Comparison of ENCODE assay signal across 16 cellular contexts in genomic region chr7:116561697-116562483, GRCh38. TPM values are rescaled to one million over a fixed set of nuclear protein-coding genes. Genes with fewer than 3 reads are reported as not detected.
DNase-seq lines count a peak whose midpoint lies in the region; ATAC-seq and TF ChIP-seq lines count a peak whose summit lies in the region.
"Had no signal": no experiment of that assay in that cellular context is flagged by ENCODE, and none has a peak within 500 bp of the region (broad histone marks: within the 10 kb centered on the region; RNA-seq: fewer than 3 reads in every experiment).

No MANE protein-coding gene starts in this region.

- H3K9ac ChIP-seq in PC-3 (ENCODE audit: low read length) = no peak overlapping the region

- ATAC-seq in CD4-positive, alpha-beta T cell (ENCODE audit: poor library complexity) = no peak
- ATAC-seq in PC-3 = no peak
- ATAC-seq in psoas muscle = peak in 3 of 4 donors; percentile 37 to 50 (median 40)

- H3K9me3 ChIP-seq in CD4-positive, alpha-beta T cell (ENCODE audit: control insufficient read depth, low read length) = no peaks in the 10 kb centered on the region
- H3K9me3 ChIP-seq in PC-3 (ENCODE audit: low read length) (no peaks in the 10 kb centered on the region), psoas muscle (no peaks in the 10 kb centered on the region), sigmoid colon (no peaks in the 10 kb centered on the region), hepatocyte (ENCODE audit: low read depth) (no peaks in the 10 kb centered on the region)

- H3F3A ChIP-seq in PC-3 (ENCODE audit: low read length, unreplicated experiment) = no peaks in the 10 kb centered on the region

- peak; percentile 28 for TF ChIP-seq CTCF in CD4-positive, alpha-beta T cell (IDR thresholded peaks at IDR 0.05)
- TF ChIP-seq CTCF in PC-3 (conservative IDR thresholded peaks at IDR 0.05; ENCODE audit: low read depth, low read length) (no peak), fibroblast of mammary gland (conservative IDR thresholded peaks at IDR 0.05; ENCODE audit: control insufficient read depth, insufficient read depth, low read depth, low read length) (no peak), psoas muscle (IDR thresholded peaks at IDR 0.05) (no peak), sigmoid colon (IDR thresholded peaks at IDR 0.05) (no peak), hepatocyte (IDR thresholded peaks at IDR 0.05; ENCODE audit: poor library complexity) (no peak)

- H3K36me3 Mint-ChIP-seq in CD4-positive, alpha-beta T cell (ENCODE audit: low read depth) = no peaks in the 10 kb centered on the region

- H3K4me3 Mint-ChIP-seq in CD4-positive, alpha-beta T cell = no peak overlapping the region
- H3K4me3 Mint-ChIP-seq: central memory CD8-positive, alpha-beta T cell had no signal

- no peak for TF ChIP-seq EP300 in sigmoid colon (IDR thresholded peaks at IDR 0.05)

- CTCF ChIA-PET in CD4-positive, alpha-beta T cell (lab: Charles Lee) = no interaction called here
- CTCF ChIA-PET in PC-3 (lab: Charles Lee) = no interaction called here

- H3K27me3 ChIP-seq in CD4-positive, alpha-beta T cell (ENCODE audit: control insufficient read depth, insufficient read depth, low read length) = peaks cover 19% of the 10 kb centered on the region
- H3K27me3 ChIP-seq in PC-3 (ENCODE audit: low read length) (no peaks in the 10 kb centered on the region), psoas muscle (ENCODE audit: insufficient read depth in 3 of 3, low read length in 2 of 3) (peaks cover 0 to 4% (median 0%) of the 10 kb centered on the region in 3 donors), sigmoid colon (no peaks in the 10 kb centered on the region), hepatocyte (no peaks in the 10 kb centered on the region)

- peaks cover 48% of the 10 kb centered on the region for H3K27me3 Mint-ChIP-seq in CD4-positive, alpha-beta T cell

- H3K9me3 Mint-ChIP-seq in CD4-positive, alpha-beta T cell = peaks cover 2% of the 10 kb centered on the region
- H3K9me3 Mint-ChIP-seq: central memory CD8-positive, alpha-beta T cell had no signal

- TF ChIP-seq POLR2A in sigmoid colon (IDR thresholded peaks at IDR 0.05) = no peak

- H3K36me3 ChIP-seq in PC-3 (ENCODE audit: low read depth, low read length) (peaks cover 34% of the 10 kb centered on the region), psoas muscle (ENCODE audit: insufficient read depth in 1 of 2, low read depth in 1 of 2) (peaks cover 0 to 13% of the 10 kb centered on the region in 2 donors), sigmoid colon (peaks cover 0 to 26% (median 7%) of the 10 kb centered on the region in 4 donors), hepatocyte (replicated peaks; ENCODE audit: insufficient read depth, low read depth) (no peaks in the 10 kb centered on the region)

- no peaks in the 10 kb centered on the region for H3K4me1 Mint-ChIP-seq in CD4-positive, alpha-beta T cell (ENCODE audit: low read depth)
- H3K4me1 Mint-ChIP-seq: central memory CD8-positive, alpha-beta T cell had no signal

- 42 to 56% (median 50%) methylated on average over 2 of the region's 2 CpGs for WGBS in psoas muscle, 3 donors
- WGBS in sigmoid colon, 2 donors = 77 to 79% methylated on average over 2 of the region's 2 CpGs
- WGBS in hepatocyte (ENCODE audit: low lambda C conversion rate, missing lambda C conversion rate) = 80% methylated on average over 2 of the region's 2 CpGs

- no peak overlapping the region for H3K4me2 ChIP-seq in PC-3 (ENCODE audit: low read length)
- no peak overlapping the region for H3K4me2 ChIP-seq in hepatocyte

- no peak overlapping the region for H3K27ac Mint-ChIP-seq in CD4-positive, alpha-beta T cell

- POLR2A ChIA-PET in CD4-positive, alpha-beta T cell (lab: Charles Lee) = no interaction called here
- POLR2A ChIA-PET in PC-3 (lab: Charles Lee; ENCODE audit: unreplicated experiment) = no interaction called here

- no peak overlapping the region for H2AFZ ChIP-seq in PC-3 (ENCODE audit: low read length)
- no peak overlapping the region for H2AFZ ChIP-seq in hepatocyte

- H3K4me3 ChIP-seq in PC-3 (ENCODE audit: low read length) = no peak overlapping the region
- H3K4me3 ChIP-seq in fibroblast of mammary gland (ENCODE audit: control insufficient read depth, low read depth, low read length) = no peak overlapping the region
- no peak overlapping the region for H3K4me3 ChIP-seq in psoas muscle
- H3K4me3 ChIP-seq in sigmoid colon = no peak overlapping the region
- H3K4me3 ChIP-seq in hepatocyte = no peak overlapping the region

- BruUV-seq in PC-3 (replicated peaks; lab: Mats Ljungman, UMichigan) = no TSS peak

- H3K9me2 ChIP-seq in PC-3 (replicated peaks; ENCODE audit: low read length) = no peaks in the 10 kb centered on the region
- H3K9me2 ChIP-seq in hepatocyte (replicated peaks; ENCODE audit: insufficient read depth) = no peaks in the 10 kb centered on the region

- intact Hi-C loops in CD4-positive, alpha-beta T cell (cut with DNase I, micrococcal nuclease) = no loop called here
- intact Hi-C loops in PC-3 (cut with micrococcal nuclease) = no loop called here
- intact Hi-C loops in psoas muscle (cut with DNase I) = no loop called here
- intact Hi-C loops in sigmoid colon (cut with DNase I) = no loop called here

- H3K4me1 ChIP-seq in PC-3 (ENCODE audit: insufficient read depth, low read length) = peaks cover 24% of the 10 kb centered on the region
- H3K4me1 ChIP-seq in psoas muscle = no peaks in the 10 kb centered on the region
- peaks cover 0 to 40% (median 31%) of the 10 kb centered on the region in 4 donors for H3K4me1 ChIP-seq in sigmoid colon
- H3K4me1 ChIP-seq in hepatocyte (ENCODE audit: insufficient read depth) = no peaks in the 10 kb centered on the region

- DNase-seq in CD4-positive, alpha-beta T cell = no peak
- DNase-seq in PC-3 = peak; percentile 21
- peak; percentile 83 for DNase-seq in fibroblast of mammary gland (ENCODE audit: low read depth)
- peak; percentile 32 to 53 for DNase-seq in psoas muscle
- no peak for DNase-seq in activated naive CD4-positive, alpha-beta T cell treated with Interleukin-2 at 50 U/mL for 16 hours
- no peak for DNase-seq in iPS-NIHi7 (ENCODE audit: extremely low spot score)
- no peak for DNase-seq in sigmoid colon
- no peak for DNase-seq in hepatocyte (ENCODE audit: low spot score)
- DNase-seq: activated T-cell treated with anti-CD3 and anti-CD28 coated beads, Interleukin-2, amount 50 U/mL, for 48 hours; H7; mesendoderm; MM.1S; NCI-H187 treated with DMSO at 0.1 percent for 48 hours; NCI-H524 had no signal

- H3K79me2 ChIP-seq in PC-3 (ENCODE audit: low read length) (peaks cover 12% of the 10 kb centered on the region; the same call in 1 of the 2 replicates), hepatocyte (no peaks in the 10 kb centered on the region)

- no peak overlapping the region for H3K27ac ChIP-seq in CD4-positive, alpha-beta T cell (ENCODE audit: low read depth, low read length)
- H3K27ac ChIP-seq in PC-3 (ENCODE audit: low read length) (no peak overlapping the region), psoas muscle (no peak overlapping the region), sigmoid colon (peak overlapping the region in 2 of 4 donors; percentile 23 to 43), hepatocyte (no peak overlapping the region)

- H4K20me1 ChIP-seq in PC-3 (ENCODE audit: low read length) (peaks cover 4% of the 10 kb centered on the region; the same call in 1 of the 2 replicates), hepatocyte (ENCODE audit: insufficient read depth, poor library complexity, severe bottlenecking) (no peaks in the 10 kb centered on the region)

RNA-seq across cellular contexts. Expression of gene CAV1, which starts 37.1 kb away (rescaled TPM):
- total RNA-seq in CD4-positive, alpha-beta T cell = not detected
- total RNA-seq in PC-3 (2014; rRNA removed) (284 and 296 TPM in 2 replicates), psoas muscle (100 to 1,000 TPM in 1 of 4 donors, 10 to 100 TPM in 3; 59.0 to 120 (median 66.7) TPM), sigmoid colon (100 to 1,000 TPM; 328 to 857 (median 577) TPM), hepatocyte (36.0 and 47.8 TPM in 2 replicates)
- polyA plus RNA-seq in psoas muscle (10 to 100 TPM; 57.6 to 70.1 (median 69.0) TPM), sigmoid colon (10 to 100 TPM in 2 of 3 donors, 1 to 10 TPM in 1; 8.8 to 32.5 (median 18.6) TPM), hepatocyte (43.3 and 60.2 TPM in 2 replicates)
- polyA plus RNA-seq: neural cell had no signal

Comparison
In these comparisons a context has a peak if more than half of its experiments do, and no peak if none do; other contexts are left out.
1. ATAC-seq: peak in psoas muscle (3 of 4); none in CD4-positive, alpha-beta T cell (single experiment) and PC-3 (single experiment).
2. DNase-seq: peak in PC-3 (single experiment), fibroblast of mammary gland (single experiment) and psoas muscle (2 of 2); none in CD4-positive, alpha-beta T cell (0 of 10), activated naive CD4-positive, alpha-beta T cell treated with Interleukin-2 at 50 U/mL for 16 hours (single experiment), iPS-NIHi7 (single experiment), sigmoid colon (single experiment) and hepatocyte (single experiment).
3. RNA of gene CAV1, which starts 37.1 kb away (total RNA-seq): 328 to 857 TPM in sigmoid colon, 284 to 296 TPM in PC-3, 59.0 to 120 TPM in psoas muscle and 36.0 to 47.8 TPM in hepatocyte; not detected in CD4-positive, alpha-beta T cell; every median in the first group is over 10 times any median in the second.